In genomic region chr20:43537921-43538854, GRCh38 we compare ENCODE assay signal across 8 cellular contexts. TPM values are rescaled to one million over a fixed set of nuclear protein-coding genes. Genes with fewer than 3 reads are reported as not detected.
A peak's percentile ranks its signal among the peaks of the same experiment; 100 is the strongest.
DNase-seq lines count a peak whose midpoint lies in the region; ATAC-seq, FAIRE-seq and TF ChIP-seq lines count a peak whose summit lies in the region.

No MANE protein-coding gene starts in this region.

- FAIRE-seq in endothelial cell of umbilical vein (lab: Jason Lieb, UNC) = peak; percentile 81

- no peaks in the 10 kb centered on the region for H4K20me1 ChIP-seq in endothelial cell of umbilical vein (replicated peaks; ENCODE audit: control insufficient read depth, extremely low read depth, insufficient read depth, low read length)

- no peaks in the 10 kb centered on the region for H3K9me3 Mint-ChIP-seq in activated CD4-positive, alpha-beta memory T cell treated with anti-CD3 and anti-CD28 coated beads for 36 hours
- H3K9me3 Mint-ChIP-seq in stimulated activated naive CD8-positive, alpha-beta T cell treated with anti-CD3 and anti-CD28 coated beads, Interleukin-15, amount 100 ng/mL, for 72 hours = no peaks in the 10 kb centered on the region

- H3K27me3 ChIP-seq in endothelial cell of umbilical vein (ENCODE audit: control insufficient read depth in 2 of 2, insufficient read depth in 2 of 2, low read length in 2 of 2) = no peaks in the 10 kb centered on the region

- no peaks in the 10 kb centered on the region for H3K36me3 Mint-ChIP-seq in activated CD4-positive, alpha-beta memory T cell treated with anti-CD3 and anti-CD28 coated beads for 36 hours

- DNase-seq in AG09319 (ENCODE audit: extremely low read depth, low read depth) (peak; percentile 28), NCI-H69 (lab: John Stamatoyannopoulos, UW) (peak; percentile 44), endothelial cell of umbilical vein (ENCODE audit: low read depth, low spot score) (peak; percentile 59), mesenteric fat pad (ENCODE audit: low spot score) (peak; percentile 87)
- peak; percentile 54 for DNase-seq in activated CD4-positive, alpha-beta memory T cell treated with anti-CD3 and anti-CD28 coated beads for 36 hours
- DNase-seq in stimulated activated naive CD8-positive, alpha-beta T cell treated with anti-CD3 and anti-CD28 coated beads, Interleukin-15, amount 100 ng/mL, for 72 hours = peak; percentile 22 to 37

- H2AFZ ChIP-seq in endothelial cell of umbilical vein (ENCODE audit: low read depth, low read length) = no peak overlapping the region

- H3K27me3 Mint-ChIP-seq in activated CD4-positive, alpha-beta memory T cell treated with anti-CD3 and anti-CD28 coated beads for 36 hours = no peaks in the 10 kb centered on the region
- H3K27me3 Mint-ChIP-seq in stimulated activated naive CD8-positive, alpha-beta T cell treated with anti-CD3 and anti-CD28 coated beads, Interleukin-15, amount 100 ng/mL, for 72 hours = no peaks in the 10 kb centered on the region

- H3K27ac ChIP-seq in endothelial cell of umbilical vein (ENCODE audit: insufficient read depth, low read depth, low read length) = no peak overlapping the region

- H3K27ac Mint-ChIP-seq in activated CD4-positive, alpha-beta memory T cell treated with anti-CD3 and anti-CD28 coated beads for 36 hours = no peak overlapping the region
- H3K27ac Mint-ChIP-seq in stimulated activated naive CD8-positive, alpha-beta T cell treated with anti-CD3 and anti-CD28 coated beads, Interleukin-15, amount 100 ng/mL, for 72 hours = peak overlapping the region in 1 of 2 donors; percentile 52

- CTCF ChIA-PET in activated CD4-positive, alpha-beta memory T cell treated with anti-CD3 and anti-CD28 coated beads for 36 hours (lab: Charles Lee) = interaction anchor here (0.6 to 9.7 kb wide), 36 partner anchors 9 to 785 kb away, joined by 3 to 86 read pairs (median 4); partner anchors contain the start of genes IFT52 and SGK2
- CTCF ChIA-PET in endothelial cell of umbilical vein (lab: Charles Lee) = interaction anchor here (0.6 to 6.2 kb wide), 51 partner anchors 8 to 652 kb away, joined by 3 to 143 read pairs (median 4); partner anchors contain the start of genes GTSF1L, IFT52 and SGK2

- no peaks in the 10 kb centered on the region for H3K9me1 ChIP-seq in endothelial cell of umbilical vein (replicated peaks; ENCODE audit: control insufficient read depth, extremely low read depth, insufficient read depth, low read length)

- dilution Hi-C loops in endothelial cell of umbilical vein (cut with MboI; ENCODE audit: extremely low pct_ligation_motif_present, low sequenced_read_pairs) = no loop called here

- ATAC-seq in GM19351 (IDR thresholded peaks at IDR 0.05; ENCODE audit: unreplicated experiment) = peak; percentile 56
- ATAC-seq in stimulated activated naive CD8-positive, alpha-beta T cell treated with anti-CD3 and anti-CD28 coated beads, Interleukin-15, amount 100 ng/mL, for 72 hours = no peak
- ATAC-seq in GM21737 (IDR thresholded peaks at IDR 0.05; ENCODE audit: unreplicated experiment) = no peak

- no peaks in the 10 kb centered on the region for H3K9me3 ChIP-seq in endothelial cell of umbilical vein (replicated peaks; ENCODE audit: control insufficient read depth, insufficient read depth, low read length)

- H3K4me1 ChIP-seq in endothelial cell of umbilical vein (ENCODE audit: control insufficient read depth, extremely low read depth, insufficient read depth, low read length) = no peaks in the 10 kb centered on the region

- TF ChIP-seq CTCF in AG09319 (IDR thresholded peaks at IDR 0.05; ENCODE audit: low read depth, low read length) = peak; percentile 98
- peak; percentile 82 to 85 for TF ChIP-seq CTCF in endothelial cell of umbilical vein (IDR thresholded peaks at IDR 0.05; ENCODE audit: extremely low read depth in 1 of 2, insufficient read depth in 1 of 2, low read depth in 1 of 2, low read length in 2 of 2)

- no peak overlapping the region for H3K4me3 ChIP-seq in endothelial cell of umbilical vein (replicated peaks in 1 of 3; ENCODE audit: insufficient read depth in 1 of 3, low read depth in 1 of 3, low read length in 3 of 3)

- no peaks in the 10 kb centered on the region for H3K36me3 ChIP-seq in endothelial cell of umbilical vein (ENCODE audit: control insufficient read depth in 2 of 2, extremely low read depth in 1 of 2, insufficient read depth in 2 of 2, low read length in 2 of 2)

- no peak overlapping the region for H3K4me3 Mint-ChIP-seq in activated CD4-positive, alpha-beta memory T cell treated with anti-CD3 and anti-CD28 coated beads for 36 hours
- H3K4me3 Mint-ChIP-seq in stimulated activated naive CD8-positive, alpha-beta T cell treated with anti-CD3 and anti-CD28 coated beads, Interleukin-15, amount 100 ng/mL, for 72 hours = no peak overlapping the region

- POLR2A ChIA-PET in activated CD4-positive, alpha-beta memory T cell treated with anti-CD3 and anti-CD28 coated beads for 36 hours (lab: Charles Lee) = no interaction called here
- POLR2A ChIA-PET in endothelial cell of umbilical vein (lab: Charles Lee) = no interaction called here

- no TSS peak for BruUV-seq in endothelial cell of umbilical vein (replicated peaks; lab: Mats Ljungman, UMichigan)

- no peaks in the 10 kb centered on the region for H3K79me2 ChIP-seq in endothelial cell of umbilical vein (ENCODE audit: control insufficient read depth, insufficient read depth, low read length)

- H3K4me1 Mint-ChIP-seq in activated CD4-positive, alpha-beta memory T cell treated with anti-CD3 and anti-CD28 coated beads for 36 hours (ENCODE audit: low read depth) = no peaks in the 10 kb centered on the region
- no peaks in the 10 kb centered on the region for H3K4me1 Mint-ChIP-seq in stimulated activated naive CD8-positive, alpha-beta T cell treated with anti-CD3 and anti-CD28 coated beads, Interleukin-15, amount 100 ng/mL, for 72 hours

- H3K4me2 ChIP-seq in endothelial cell of umbilical vein (ENCODE audit: insufficient read depth, low read length) = no peak overlapping the region

- no peak for TF ChIP-seq POLR2A in endothelial cell of umbilical vein (IDR thresholded peaks at IDR 0.05; ENCODE audit: low read depth, low read length)

- intact Hi-C loops in activated CD4-positive, alpha-beta memory T cell treated with anti-CD3 and anti-CD28 coated beads for 36 hours (cut with micrococcal nuclease) = loop anchor here (2.0 to 5.0 kb wide), 2 partner anchors 154 to 543 kb away; no protein-coding TSS in a partner anchor
- intact Hi-C loops in endothelial cell of umbilical vein (cut with micrococcal nuclease) = loop anchor here (1.0 to 5.0 kb wide), 7 partner anchors 53 to 555 kb away; partner anchors contain the start of genes IFT52 and TOX2

- H3K9ac ChIP-seq in endothelial cell of umbilical vein (replicated peaks; ENCODE audit: extremely low read depth, insufficient read depth, low read length) = no peak overlapping the region

TF ChIP-seq in endothelial cell of umbilical vein, 7 proteins besides CTCF, POLR2A, EP300 and RAD21:
- TF ChIP-seq FOS (IDR thresholded peaks at IDR 0.05; ENCODE audit: borderline replicate concordance, insufficient read depth, low read length) = no peak
TF ChIP-seq in endothelial cell of umbilical vein: peak in this region for 0.

RNA-seq across cellular contexts. Expression of gene SGK2, which starts 20.6 kb away (rescaled TPM):
- under 1 TPM; 0.62 to 0.87 TPM for total RNA-seq in activated CD4-positive, alpha-beta memory T cell treated with anti-CD3 and anti-CD28 coated beads for 36 hours
- total RNA-seq in endothelial cell of umbilical vein (0.27 and 0.35 TPM in 2 replicates), mesenteric fat pad (14.0 TPM)
- 0.21 TPM in 2 replicates for polyA plus RNA-seq in endothelial cell of umbilical vein
- polyA plus RNA-seq in endothelial cell of umbilical vein (2011; cell fraction: cytosol; rRNA removed) = 0.04 and 0.07 TPM in 2 replicates
- 1.0 and 1.4 TPM in 2 replicates for polyA plus RNA-seq in endothelial cell of umbilical vein (2011; cell fraction: nucleus; rRNA removed)
- polyA plus RNA-seq in endothelial cell of umbilical vein (2012) = 0.29 TPM in 1 of 2 replicates, not detected in the other
- 0.55 and 1.7 TPM in 2 replicates for polyA minus RNA-seq in endothelial cell of umbilical vein
- not detected for polyA minus RNA-seq in endothelial cell of umbilical vein (2011; cell fraction: cytosol; rRNA and poly(A)+ RNA removed)
- 0.48 and 1.4 TPM in 2 replicates for polyA minus RNA-seq in endothelial cell of umbilical vein (2011; cell fraction: nucleus; rRNA and poly(A)+ RNA removed)

RNA-seq across cellular contexts. Expression of gene L3MBTL1, which starts 30.7 kb away (rescaled TPM):
- total RNA-seq in activated CD4-positive, alpha-beta memory T cell treated with anti-CD3 and anti-CD28 coated beads for 36 hours = 1 to 10 TPM; 6.5 to 7.7 TPM
- total RNA-seq in endothelial cell of umbilical vein = 7.1 and 8.2 TPM in 2 replicates
- polyA plus RNA-seq in endothelial cell of umbilical vein = 4.8 and 5.2 TPM in 2 replicates
- 1.4 and 1.9 TPM in 2 replicates for polyA plus RNA-seq in endothelial cell of umbilical vein (2011; cell fraction: cytosol; rRNA removed)
- 36.0 and 46.5 TPM in 2 replicates for polyA plus RNA-seq in endothelial cell of umbilical vein (2011; cell fraction: nucleus; rRNA removed)
- 2.7 and 2.9 TPM in 2 replicates for polyA plus RNA-seq in endothelial cell of umbilical vein (2012)
- 12.1 and 12.7 TPM in 2 replicates for polyA minus RNA-seq in endothelial cell of umbilical vein
- polyA minus RNA-seq in endothelial cell of umbilical vein (2011; cell fraction: cytosol; rRNA and poly(A)+ RNA removed) = 5.0 TPM
- polyA minus RNA-seq in endothelial cell of umbilical vein (2011; cell fraction: nucleus; rRNA and poly(A)+ RNA removed) = 16.2 and 18.4 TPM in 2 replicates
- total RNA-seq in mesenteric fat pad = 8.4 TPM

RNA-seq across cellular contexts. Expression of gene IFT52, which starts 52.5 kb away (rescaled TPM):
- 10 to 100 TPM; 15.3 to 17.0 TPM for total RNA-seq in activated CD4-positive, alpha-beta memory T cell treated with anti-CD3 and anti-CD28 coated beads for 36 hours
- total RNA-seq in endothelial cell of umbilical vein (29.7 and 30.0 TPM in 2 replicates), mesenteric fat pad (25.9 TPM)
- polyA plus RNA-seq in endothelial cell of umbilical vein = 33.4 and 38.5 TPM in 2 replicates
- polyA plus RNA-seq in endothelial cell of umbilical vein (2011; cell fraction: cytosol; rRNA removed) = 36.2 and 37.8 TPM in 2 replicates
- 17.6 and 19.0 TPM in 2 replicates for polyA plus RNA-seq in endothelial cell of umbilical vein (2011; cell fraction: nucleus; rRNA removed)
- 36.1 and 41.7 TPM in 2 replicates for polyA plus RNA-seq in endothelial cell of umbilical vein (2012)
- polyA minus RNA-seq in endothelial cell of umbilical vein = 42.3 and 54.0 TPM in 2 replicates
- 11.4 TPM for polyA minus RNA-seq in endothelial cell of umbilical vein (2011; cell fraction: cytosol; rRNA and poly(A)+ RNA removed)
- polyA minus RNA-seq in endothelial cell of umbilical vein (2011; cell fraction: nucleus; rRNA and poly(A)+ RNA removed) = 11.1 and 13.7 TPM in 2 replicates

Comparison
In these comparisons a context has a peak if more than half of its experiments do, and no peak if none do; other contexts are left out.
1. DNase-seq: peak in every context shown above with its lines; median percentile 87 in mesenteric fat pad; 59 in endothelial cell of umbilical vein; 54 in activated CD4-positive, alpha-beta memory T cell treated with anti-CD3 and anti-CD28 coated beads for 36 hours; 44 in NCI-H69; 30 in stimulated activated naive CD8-positive, alpha-beta T cell treated with anti-CD3 and anti-CD28 coated beads, Interleukin-15, amount 100 ng/mL, for 72 hours; 28 in AG09319.